Comparison of ENCODE assay signal across 8 cellular contexts in the genomic region with DNA sequence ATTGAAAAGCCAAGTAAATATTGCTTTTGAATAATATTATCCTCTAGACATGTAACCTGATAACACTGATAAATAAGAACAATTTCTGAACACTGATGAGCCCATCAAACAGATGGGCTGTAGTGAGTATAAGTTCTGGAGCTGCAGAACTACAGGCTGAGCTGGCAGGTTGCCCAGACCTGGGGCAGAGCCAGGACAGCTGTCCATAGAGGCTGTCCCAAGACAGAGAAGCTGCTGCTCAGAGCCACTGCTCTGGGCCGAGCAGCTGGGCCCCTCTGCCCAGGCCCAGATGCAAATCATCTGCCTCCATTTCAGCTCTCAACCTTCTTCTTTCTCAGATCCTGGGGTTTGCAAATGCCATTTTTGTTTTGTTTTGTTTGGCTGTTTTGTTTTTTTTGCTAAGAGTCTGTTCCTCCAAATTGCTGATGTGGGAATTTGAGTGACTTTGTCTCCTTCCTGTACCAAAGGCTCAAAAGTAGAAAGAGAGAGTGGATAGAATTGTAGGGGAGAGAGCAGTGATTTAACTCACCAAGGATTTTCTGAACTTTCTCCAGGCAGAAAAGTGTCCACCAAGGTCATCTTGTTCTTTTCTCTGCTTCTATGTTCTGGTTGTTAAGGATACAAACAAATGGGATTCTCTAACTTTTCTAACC. TPM values are rescaled to one million over a fixed set of nuclear protein-coding genes. Genes with fewer than 3 reads are reported as not detected.
DNase-seq lines count a peak whose midpoint lies in the region; ATAC-seq, FAIRE-seq and TF ChIP-seq lines count a peak whose summit lies in the region.

No MANE protein-coding gene starts in this region.

- H3K4me1 ChIP-seq in breast epithelium (no peaks in the 10 kb centered on the region), mucosa of descending colon (ENCODE audit: low read depth) (no peaks in the 10 kb centered on the region)

- no peaks in the 10 kb centered on the region for H3K27me3 ChIP-seq in breast epithelium

- no peak overlapping the region for H3K4me3 ChIP-seq in breast epithelium
- no peak overlapping the region for H3K4me3 ChIP-seq in mucosa of descending colon

- H3K9me3 ChIP-seq in breast epithelium: no peaks in the 10 kb centered on the region
- no peaks in the 10 kb centered on the region for H3K9me3 ChIP-seq in mucosa of descending colon

- no peaks in the 10 kb centered on the region for H3K36me3 ChIP-seq in breast epithelium
- H3K36me3 ChIP-seq in mucosa of descending colon (ENCODE audit: low read depth): no peaks in the 10 kb centered on the region

- no peak overlapping the region for H3K27ac ChIP-seq in breast epithelium

- no peak for FAIRE-seq in H54 (lab: Jason Lieb, UNC)

- TF ChIP-seq POLR2A in breast epithelium (IDR thresholded peaks at IDR 0.05): no peak
- TF ChIP-seq POLR2A in H54 (IDR thresholded peaks at IDR 0.05; ENCODE audit: low read depth, low read length): no peak

- DNase-seq in NCI-H1694 treated with DMSO at 0.1 percent for 48 hours (lab: John Stamatoyannopoulos, UW): peak; percentile 88
- DNase-seq in breast epithelium (ENCODE audit: low spot score in 2 of 2): peak; percentile 25 to 65
- DNase-seq in mucosa of descending colon: peak; percentile 58 to 69 (median 65)
- no peak for DNase-seq in foreskin melanocyte
- no peak for DNase-seq in germinal center (ENCODE audit: low spot score)
- DNase-seq in H54 (ENCODE audit: insufficient read length, low spot score): no peak

- no peak for TF ChIP-seq CTCF in breast epithelium (IDR thresholded peaks at IDR 0.05)
- TF ChIP-seq CTCF in mucosa of descending colon (IDR thresholded peaks at IDR 0.05): no peak

- intact Hi-C loops in breast epithelium (cut with DNase I; ENCODE audit: low total_unique reads): no loop called here
- intact Hi-C loops in mucosa of descending colon (cut with DNase I, micrococcal nuclease): no loop called here

- ATAC-seq in GM18909 (IDR thresholded peaks at IDR 0.05; ENCODE audit: poor library complexity, unreplicated experiment) (peak; percentile 20), mucosa of descending colon (peak; percentile 29), GM21360 (IDR thresholded peaks at IDR 0.05; ENCODE audit: unreplicated experiment) (no peak)

RNA-seq across cellular contexts. Expression of gene TESPA1, which starts 4.0 kb away (rescaled TPM):
- total RNA-seq in breast epithelium (1 to 10 TPM; 1.3 to 6.2 (median 2.2) TPM), mucosa of descending colon (1 to 10 TPM in 2 of 3 donors, under 1 TPM in 1; 0.75 to 2.7 (median 1.7) TPM)

RNA-seq across cellular contexts. Expression of gene NEUROD4, which starts 31.2 kb away (rescaled TPM):
- total RNA-seq in breast epithelium (not detected), mucosa of descending colon (not detected)

Comparison
In these comparisons a context has a peak if more than half of its experiments do, and no peak if none do; other contexts are left out.
1. DNase-seq: peak in NCI-H1694 treated with DMSO at 0.1 percent for 48 hours (single experiment), breast epithelium (2 of 2) and mucosa of descending colon (3 of 3); none in foreskin melanocyte (single experiment), germinal center (single experiment) and H54 (single experiment).